In genomic region chr7:3710531-3710930, GRCh38 we compare ENCODE assay signal across 22 cellular contexts.
"Had no signal": no experiment of that assay in that cellular context is flagged by ENCODE, and none has a peak within 500 bp of the region (broad histone marks: within the 10 kb centered on the region; RNA-seq: fewer than 3 reads in every experiment).

No MANE protein-coding gene starts in this region.

- H3K36me3 ChIP-seq: brain microvascular endothelial cell, gastroesophageal sphincter, heart left ventricle, left ventricle myocardium inferior, neural progenitor cell had no signal

- H3K27me3 ChIP-seq: brain microvascular endothelial cell, gastroesophageal sphincter, heart left ventricle, neural progenitor cell, testis had no signal

- H3K27ac Mint-ChIP-seq: activated B cell treated with CpG ODN at 0.5 μM for 24 hours; activated CD4-positive, alpha-beta memory T cell treated with anti-CD3 and anti-CD28 coated beads for 36 hours; activated CD8-positive, alpha-beta memory T cell treated with anti-CD3 and anti-CD28 coated beads, Interleukin-2, amount 10 ng/mL, durations not matched to agents 7 days and 5 days; activated naive CD8-positive, alpha-beta T cell treated with anti-CD3 and anti-CD28 coated beads, Interleukin-2, amount 10 ng/mL, durations not matched to agents 7 days and 5 days; activated T-helper 17 cell treated with anti-CD3 and anti-CD28 coated beads, Interleukin-2, amount 50 U/mL, for 72 hours; neural progenitor cell; type B pancreatic cell had no signal

- H3K36me3 Mint-ChIP-seq: activated CD4-positive, alpha-beta memory T cell treated with anti-CD3 and anti-CD28 coated beads for 36 hours; activated CD8-positive, alpha-beta memory T cell treated with anti-CD3 and anti-CD28 coated beads, Interleukin-2, amount 10 ng/mL, durations not matched to agents 7 days and 5 days; activated naive CD8-positive, alpha-beta T cell treated with anti-CD3 and anti-CD28 coated beads, Interleukin-2, amount 10 ng/mL, durations not matched to agents 7 days and 5 days; neural progenitor cell; type B pancreatic cell had no signal

- ATAC-seq: activated CD8-positive, alpha-beta memory T cell treated with anti-CD3 and anti-CD28 coated beads, Interleukin-2, amount 10 ng/mL, durations not matched to agents 7 days and 5 days; activated T-helper 17 cell treated with anti-CD3 and anti-CD28 coated beads, Interleukin-2, amount 50 U/mL, for 72 hours; esophagus mucosa; gastroesophageal sphincter; heart left ventricle; naive thymus-derived CD4-positive, alpha-beta T cell; psoas muscle; right cardiac atrium had no signal

- H3K4me3 ChIP-seq: coronary artery, gastroesophageal sphincter, heart left ventricle, left ventricle myocardium inferior, neural progenitor cell, psoas muscle, skin epidermis, testis had no signal

- H3K4me1 ChIP-seq: gastroesophageal sphincter, heart left ventricle, left ventricle myocardium inferior, psoas muscle, testis had no signal

- H3K9me3 ChIP-seq: psoas muscle, testis had no signal

- H3K4me3 Mint-ChIP-seq: activated B cell treated with CpG ODN at 0.5 μM for 24 hours; activated CD4-positive, alpha-beta memory T cell treated with anti-CD3 and anti-CD28 coated beads for 36 hours; activated CD8-positive, alpha-beta memory T cell treated with anti-CD3 and anti-CD28 coated beads, Interleukin-2, amount 10 ng/mL, durations not matched to agents 7 days and 5 days; activated naive CD8-positive, alpha-beta T cell treated with anti-CD3 and anti-CD28 coated beads, Interleukin-2, amount 10 ng/mL, durations not matched to agents 7 days and 5 days; activated T-helper 17 cell treated with anti-CD3 and anti-CD28 coated beads, Interleukin-2, amount 50 U/mL, for 72 hours; neural progenitor cell; type B pancreatic cell had no signal

- H3K4me1 Mint-ChIP-seq: activated B cell treated with CpG ODN at 0.5 μM for 24 hours; activated CD8-positive, alpha-beta memory T cell treated with anti-CD3 and anti-CD28 coated beads, Interleukin-2, amount 10 ng/mL, durations not matched to agents 7 days and 5 days; activated naive CD8-positive, alpha-beta T cell treated with anti-CD3 and anti-CD28 coated beads, Interleukin-2, amount 10 ng/mL, durations not matched to agents 7 days and 5 days; activated T-helper 17 cell treated with anti-CD3 and anti-CD28 coated beads, Interleukin-2, amount 50 U/mL, for 72 hours had no signal

- H3K27me3 Mint-ChIP-seq: type B pancreatic cell had no signal

- H3K9me3 Mint-ChIP-seq: activated T-helper 17 cell treated with anti-CD3 and anti-CD28 coated beads, Interleukin-2, amount 50 U/mL, for 72 hours had no signal

- DNase-seq: activated B cell treated with CpG ODN at 0.5 μM for 24 hours; activated CD4-positive, alpha-beta memory T cell treated with anti-CD3 and anti-CD28 coated beads for 36 hours; activated CD4-positive, alpha-beta T cell treated with anti-CD3 and anti-CD28 coated beads for 4 hours; activated CD8-positive, alpha-beta memory T cell treated with anti-CD3 and anti-CD28 coated beads, Interleukin-2, amount 10 ng/mL, durations not matched to agents 7 days and 5 days; activated naive CD4-positive, alpha-beta T cell treated with Interleukin-2 at 50 U/mL for 16 hours; activated naive CD8-positive, alpha-beta T cell treated with anti-CD3 and anti-CD28 coated beads, Interleukin-2, amount 10 ng/mL, durations not matched to agents 7 days and 5 days; brain microvascular endothelial cell; effector CD4-positive, alpha-beta T cell; heart left ventricle; left ventricle myocardium inferior; naive thymus-derived CD4-positive, alpha-beta T cell; psoas muscle; right cardiac atrium; stimulated activated CD4-positive, alpha-beta T cell treated with anti-CD3 and anti-CD28 coated beads, Interleukin-4, amount 100 ng/mL, for 1 hour; testis had no signal

- H3K27ac ChIP-seq: brain microvascular endothelial cell, coronary artery, gastroesophageal sphincter, heart left ventricle, left ventricle myocardium inferior, neural progenitor cell, psoas muscle, skin epidermis, testis had no signal
